7 cellular contexts compared by ENCODE assay signal in genomic region chr6:155528982-155529453, GRCh38.
DNase-seq lines count a peak whose midpoint lies in the region; ATAC-seq and TF ChIP-seq lines count a peak whose summit lies in the region.

No MANE protein-coding gene starts in this region.

- peaks cover 0 to 11% (median 2%) of the 10 kb centered on the region in 4 donors for H3K9me3 ChIP-seq in esophagus muscularis mucosa
- H3K9me3 ChIP-seq in smooth muscle cell (replicated peaks; ENCODE audit: low read depth) = no peaks in the 10 kb centered on the region

- H3K4me3 ChIP-seq in esophagus muscularis mucosa (no peak overlapping the region), smooth muscle cell (no peak overlapping the region)

- peaks cover 6% of the 10 kb centered on the region for H3F3A ChIP-seq in smooth muscle cell (ENCODE audit: low read depth)

- H3K4me3 Mint-ChIP-seq in activated T-cell treated with anti-CD3 and anti-CD28 coated beads, Interleukin-2, amount 50 U/mL, for 72 hours = no peak overlapping the region

- peaks cover 10 to 20% (median 17%) of the 10 kb centered on the region in 4 donors for H3K4me1 ChIP-seq in esophagus muscularis mucosa
- H3K4me1 ChIP-seq in smooth muscle cell (ENCODE audit: low read depth) = no peaks in the 10 kb centered on the region

- H3K9me3 Mint-ChIP-seq in activated T-cell treated with anti-CD3 and anti-CD28 coated beads, Interleukin-2, amount 50 U/mL, for 72 hours = peaks cover 3 to 4% of the 10 kb centered on the region in 2 donors

- ATAC-seq in GM21390 (IDR thresholded peaks at IDR 0.05; ENCODE audit: unreplicated experiment) = peak; percentile 51
- no peak for ATAC-seq in activated T-cell treated with anti-CD3 and anti-CD28 coated beads, Interleukin-2, amount 50 U/mL, for 72 hours (replicated peaks in 1 of 2)

- TF ChIP-seq POLR2A in esophagus muscularis mucosa (IDR thresholded peaks at IDR 0.05; ENCODE audit: low read depth) = no peak

- H3K36me3 Mint-ChIP-seq in activated T-cell treated with anti-CD3 and anti-CD28 coated beads, Interleukin-2, amount 50 U/mL, for 72 hours (ENCODE audit: insufficient read depth in 2 of 2) = peaks cover 4 to 5% of the 10 kb centered on the region in 2 donors

- intact Hi-C loops in esophagus muscularis mucosa (cut with DNase I) = no loop called here

- H3K4me2 ChIP-seq in smooth muscle cell = peak overlapping the region; percentile 21

- H3K36me3 ChIP-seq in esophagus muscularis mucosa (no peaks in the 10 kb centered on the region), smooth muscle cell (ENCODE audit: low read depth) (no peaks in the 10 kb centered on the region)

- H3K27me3 Mint-ChIP-seq in activated T-cell treated with anti-CD3 and anti-CD28 coated beads, Interleukin-2, amount 50 U/mL, for 72 hours (ENCODE audit: low read depth) = no peaks in the 10 kb centered on the region

- peak; percentile 65 for DNase-seq in NOMO-1 treated with dmso at 0.1 percent for 144 hours (lab: John Stamatoyannopoulos, UW; ENCODE audit: unreplicated experiment)
- no peak for DNase-seq in esophagus muscularis mucosa (ENCODE audit: extremely low spot score)
- DNase-seq in smooth muscle cell (lab: John Stamatoyannopoulos, UW; ENCODE audit: unreplicated experiment) = no peak
- no peak for DNase-seq in activated T-cell treated with anti-CD3 and anti-CD28 coated beads, Interleukin-2, amount 50 U/mL, for 72 hours
- DNase-seq in activated CD4-positive, alpha-beta T cell treated with anti-CD3 and anti-CD28 coated beads for 1 hour = no peak
- DNase-seq in activated CD4-positive, CD25-positive, alpha-beta regulatory T cell treated with anti-CD3 and anti-CD28 coated beads, Interleukin-2, amount 50 U/mL, for 72 hours = no peak

- H3K27ac ChIP-seq in esophagus muscularis mucosa (replicated peaks in 1 of 4) = peak overlapping the region; percentile 12 to 39 (median 28)
- H3K27ac ChIP-seq in smooth muscle cell (ENCODE audit: low read depth) = peak overlapping the region; percentile 85

- H4K20me1 ChIP-seq in smooth muscle cell (ENCODE audit: low read depth) = no peaks in the 10 kb centered on the region

- WGBS in esophagus muscularis mucosa = 34% methylated on average over 2 of the region's 2 CpGs
- WGBS in smooth muscle cell (ENCODE audit: low lambda C conversion rate) = 67% methylated on average over 2 of the region's 2 CpGs

- TF ChIP-seq EP300 in esophagus muscularis mucosa (IDR thresholded peaks at IDR 0.05) = no peak

- H3K27me3 ChIP-seq in esophagus muscularis mucosa (no peaks in the 10 kb centered on the region), smooth muscle cell (ENCODE audit: low read depth) (no peaks in the 10 kb centered on the region)

- H2AFZ ChIP-seq in smooth muscle cell (ENCODE audit: low read depth) = peak overlapping the region; percentile 58

- no peak overlapping the region for H3K27ac Mint-ChIP-seq in activated T-cell treated with anti-CD3 and anti-CD28 coated beads, Interleukin-2, amount 50 U/mL, for 72 hours

- TF ChIP-seq CTCF in esophagus muscularis mucosa (IDR thresholded peaks at IDR 0.05) = no peak
- TF ChIP-seq CTCF in smooth muscle cell (IDR thresholded peaks at IDR 0.05; ENCODE audit: borderline replicate concordance, insufficient read depth, poor library complexity, severe bottlenecking) = no peak

- peak overlapping the region; percentile 47 for H3K9ac ChIP-seq in smooth muscle cell (ENCODE audit: low read depth)

- H3K4me1 Mint-ChIP-seq in activated T-cell treated with anti-CD3 and anti-CD28 coated beads, Interleukin-2, amount 50 U/mL, for 72 hours (ENCODE audit: low read depth) = peaks cover 29% of the 10 kb centered on the region

- H3K79me2 ChIP-seq in smooth muscle cell (ENCODE audit: low read depth) = no peaks in the 10 kb centered on the region
